27 cellular contexts compared by ENCODE assay signal in the genomic region with DNA sequence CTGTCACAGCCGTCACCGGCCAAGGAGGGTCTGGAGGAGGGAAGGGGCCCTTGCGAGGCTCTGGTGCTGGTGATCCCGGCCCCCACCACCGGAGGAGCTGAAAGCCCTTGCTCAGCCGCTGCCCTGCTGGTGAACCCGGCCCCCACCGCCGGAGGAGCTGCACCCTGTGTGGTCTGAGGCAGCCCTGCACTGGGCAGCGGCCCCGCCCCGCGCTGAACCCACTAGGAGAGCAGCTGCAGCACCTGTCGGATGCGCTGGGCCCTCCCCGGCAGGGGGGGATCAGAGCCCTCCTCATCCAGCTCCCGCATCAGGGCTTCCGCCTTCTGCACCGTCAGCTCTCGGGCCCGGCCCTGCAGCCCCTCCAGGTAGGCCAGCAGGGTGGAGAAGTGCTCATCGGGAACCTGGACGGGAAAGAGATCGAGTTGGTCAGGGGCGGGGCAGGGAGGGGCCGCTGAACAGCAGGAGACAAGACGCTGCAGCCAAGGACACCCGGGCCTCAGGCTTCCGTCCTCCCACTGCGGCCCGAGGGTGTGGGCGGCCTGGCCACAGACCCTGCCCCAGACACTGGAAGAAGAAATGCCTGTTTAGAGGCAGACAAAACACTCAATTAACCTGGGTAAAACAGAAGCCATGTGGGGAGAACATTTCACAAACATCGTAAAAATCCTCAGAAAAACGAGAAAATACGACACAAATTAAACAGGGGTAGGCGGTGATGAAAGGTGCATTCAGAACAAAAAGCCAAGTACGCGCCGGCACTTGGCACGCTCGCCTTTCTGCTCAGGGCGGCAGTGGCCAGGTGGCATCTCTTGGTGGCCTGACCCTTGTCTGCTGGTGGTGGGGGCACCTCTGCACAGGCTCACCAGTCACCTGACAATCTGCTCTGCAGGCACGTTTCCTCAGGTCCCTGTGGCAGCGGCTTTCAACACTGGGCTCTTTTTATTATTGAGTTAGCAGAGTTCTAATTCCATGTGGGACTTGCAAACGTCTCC. TPM values are rescaled to one million over a fixed set of nuclear protein-coding genes. Genes with fewer than 3 reads are reported as not detected.
DNase-seq lines count a peak whose midpoint lies in the region; ATAC-seq and TF ChIP-seq lines count a peak whose summit lies in the region.
"Had no signal": no experiment of that assay in that cellular context is flagged by ENCODE, and none has a peak within 500 bp of the region (broad histone marks: within the 10 kb centered on the region; RNA-seq: fewer than 3 reads in every experiment).

No MANE protein-coding gene starts in this region.

- WGBS in tibial nerve, 2 donors, result 63 to 69% methylated on average over 32 to 35 of the region's 45 CpGs
- WGBS in adrenal gland, 4 donors, result 79 to 85% (median 82%) methylated on average over 25 to 45 of the region's 45 CpGs

- no peak for TF ChIP-seq POLR2A in tibial nerve (IDR thresholded peaks at IDR 0.05)
- TF ChIP-seq POLR2A in adrenal gland (IDR thresholded peaks at IDR 0.05), result no peak

- CTCF ChIA-PET in RWPE1 (lab: Yijun Ruan, JAX), result interaction anchor here (0.5 to 1.8 kb wide), 8 partner anchors 15 to 435 kb away, joined by 3 to 8 read pairs (median 4); no protein-coding TSS in a partner anchor

- peak in 1 of 2 donors; percentile 21 for TF ChIP-seq EP300 in tibial nerve (IDR thresholded peaks at IDR 0.05)

- no peak overlapping the region for H3K4me3 ChIP-seq in H7 (ENCODE audit: insufficient read depth, low read depth, low read length)
- H3K4me3 ChIP-seq in tibial nerve, result no peak overlapping the region
- no peak overlapping the region for H3K4me3 ChIP-seq in adrenal gland
- H3K4me3 ChIP-seq: coronary artery, left lung, ovary had no signal

- POLR2A ChIA-PET in RWPE1 (lab: Yijun Ruan, JAX; ENCODE audit: low non-redundant PET), result no interaction called here

- H3K4me1 ChIP-seq in tibial nerve (peaks cover 0 to 62% (median 19%) of the 10 kb centered on the region in 4 donors), adrenal gland (replicated peaks in 1 of 2) (no peaks in the 10 kb centered on the region)

- H3K27ac ChIP-seq in RWPE1 (peak overlapping the region; percentile 26; the same call in 1 of the 2 replicates), tibial nerve (peak overlapping the region; percentile 49 to 84 (median 66)), adrenal gland (no peak overlapping the region)
- H3K27ac ChIP-seq: C4-2B, coronary artery, left lung, ovary had no signal

- H3K27me3 ChIP-seq in H7 (ENCODE audit: control insufficient read depth, insufficient read depth, low read length) (no peaks in the 10 kb centered on the region), tibial nerve (no peaks in the 10 kb centered on the region), adrenal gland (no peaks in the 10 kb centered on the region)
- H3K27me3 ChIP-seq: ovary had no signal

- H3K36me3 ChIP-seq in H7 (replicated peaks; ENCODE audit: control insufficient read depth, insufficient read depth, low read length), result no peaks in the 10 kb centered on the region
- peaks cover 0 to 42% (median 0%) of the 10 kb centered on the region in 3 donors for H3K36me3 ChIP-seq in tibial nerve
- H3K36me3 ChIP-seq in adrenal gland (replicated peaks in 1 of 2), result peaks cover 0 to 3% of the 10 kb centered on the region in 2 donors
- H3K36me3 ChIP-seq: ovary had no signal

- no peaks in the 10 kb centered on the region for H3K9me3 ChIP-seq in tibial nerve
- no peaks in the 10 kb centered on the region for H3K9me3 ChIP-seq in adrenal gland (replicated peaks in 1 of 3)
- H3K9me3 ChIP-seq: left lung, ovary had no signal

- TF ChIP-seq CTCF in RWPE1 (conservative IDR thresholded peaks at IDR 0.05; ENCODE audit: low read depth) (no peak), tibial nerve (IDR thresholded peaks at IDR 0.05) (peak in 1 of 5 experiments; percentile 16), adrenal gland (IDR thresholded peaks at IDR 0.05) (no peak)

- intact Hi-C loops in adrenal gland (cut with DNase I), result loop anchor here in 1 of 2 donors (10.0 kb wide), 1 partner anchor 177 kb away; no protein-coding TSS in a partner anchor

- DNase-seq in H7 (peak; percentile 92), RWPE1 (ENCODE audit: low spot score) (no peak), iris pigment epithelial cell (ENCODE audit: low read depth) (peak; percentile 19), tibial nerve (ENCODE audit: low spot score in 2 of 2) (no peak), COLO668 (lab: John Stamatoyannopoulos, UW; ENCODE audit: unreplicated experiment) (no peak), adrenal gland (no peak)
- DNase-seq: activated CD4-positive, alpha-beta T cell treated with anti-CD3 and anti-CD28 coated beads for 36 hours; activated CD8-positive, alpha-beta memory T cell treated with anti-CD3 and anti-CD28 coated beads, Interleukin-2, amount 50 U/mL, for 4 hours; activated naive CD4-positive, alpha-beta T cell treated with anti-CD3 and anti-CD28 coated beads for 36 hours; DMS79; NCI-H187 treated with DMSO at 0.1 percent for 48 hours; NCI-H524 treated with DMSO at 0.1 percent for 48 hours; ovary; PC-3; stimulated activated CD4-positive, alpha-beta T cell treated with anti-CD3 and anti-CD28 coated beads, Interleukin-4, amount 100 ng/mL, for 4 hours; T-helper 9 cell had no signal

- ATAC-seq in HG02938 (IDR thresholded peaks at IDR 0.05; ENCODE audit: unreplicated experiment), result no peak
- ATAC-seq: activated CD4-positive, alpha-beta T cell treated with anti-CD3 and anti-CD28 coated beads for 36 hours; left lung; PC-3 had no signal

RNA-seq across cellular contexts. Expression of a gene that starts 14.7 kb away (rescaled TPM):
- not detected in 2 replicates for total RNA-seq in H7 (2014; rRNA removed; shearing (Covaris generic))
- total RNA-seq in tibial nerve, result 10 to 100 TPM in 2 of 4 donors, 1 to 10 TPM in 2; 5.7 to 18.6 (median 12.1) TPM
- 10 to 100 TPM in 7 of 8 donors, 1 to 10 TPM in 1; 5.4 to 71.0 (median 42.0) TPM for total RNA-seq in adrenal gland
- 10 to 100 TPM in 2 of 3 donors, under 1 TPM in 1; 0.70 to 63.7 (median 41.0) TPM for polyA plus RNA-seq in adrenal gland
- total RNA-seq: activated CD4-positive, alpha-beta T cell treated with anti-CD3 and anti-CD28 coated beads for 36 hours; activated naive CD4-positive, alpha-beta T cell treated with anti-CD3 and anti-CD28 coated beads for 36 hours; astrocyte; endothelial cell of umbilical vein; left lung; M059J; PC-3; SK-MEL-5; skeletal muscle tissue; temporal lobe had no signal
- polyA plus RNA-seq: endothelial cell of umbilical vein had no signal

RNA-seq across cellular contexts. Expression of a gene that starts 22.4 kb away (rescaled TPM):
- 8.4 and 12.9 TPM in 2 replicates for total RNA-seq in H7 (2014; rRNA removed; shearing (Covaris generic))
- 10 to 100 TPM; 10.8 to 21.3 (median 11.2) TPM for total RNA-seq in tibial nerve
- 10 to 100 TPM in 7 of 8 donors, 1 to 10 TPM in 1; 9.1 to 32.4 (median 18.9) TPM for total RNA-seq in adrenal gland
- 10 to 100 TPM; 12.3 to 28.6 (median 14.0) TPM for polyA plus RNA-seq in adrenal gland

RNA-seq across cellular contexts. Expression of a gene that starts 43.2 kb away (rescaled TPM):
- 4.9 and 5.0 TPM in 2 replicates for total RNA-seq in H7 (2014; rRNA removed; shearing (Covaris generic))
- total RNA-seq in tibial nerve (10 to 100 TPM; 29.3 to 53.0 (median 39.6) TPM), adrenal gland (10 to 100 TPM in 5 of 8 donors, 1 to 10 TPM in 3; 5.6 to 60.2 (median 12.8) TPM)
- 10 to 100 TPM in 1 of 3 donors, 1 to 10 TPM in 1, under 1 TPM in 1; 0.29 to 40.5 (median 7.1) TPM for polyA plus RNA-seq in adrenal gland

RNA-seq across cellular contexts. Expression of a gene that starts 46.6 kb away (rescaled TPM):
- total RNA-seq in H7 (2014; rRNA removed; shearing (Covaris generic)), result 0.07 and 0.87 TPM in 2 replicates
- total RNA-seq in tibial nerve, result 10 to 100 TPM; 27.8 to 91.8 (median 59.1) TPM
- total RNA-seq in adrenal gland, result 10 to 100 TPM in 4 of 8 donors, 1 to 10 TPM in 4; 2.8 to 17.3 (median 9.9) TPM
- polyA plus RNA-seq in adrenal gland, result 10 to 100 TPM in 1 of 3 donors, 1 to 10 TPM in 1, under 1 TPM in 1; 0.90 to 14.2 (median 7.9) TPM
- total RNA-seq: fibroblast of villous mesenchyme had no signal

Comparison
In these comparisons a context has a peak if more than half of its experiments do, and no peak if none do; other contexts are left out.
1. DNase-seq: peak in H7 (single experiment) and iris pigment epithelial cell (single experiment); none in RWPE1 (single experiment), tibial nerve (0 of 2), COLO668 (single experiment) and adrenal gland (0 of 7).
2. H3K27ac ChIP-seq: peak in RWPE1 (single experiment) and tibial nerve (4 of 4); none in adrenal gland (0 of 5).